In the genomic region with DNA sequence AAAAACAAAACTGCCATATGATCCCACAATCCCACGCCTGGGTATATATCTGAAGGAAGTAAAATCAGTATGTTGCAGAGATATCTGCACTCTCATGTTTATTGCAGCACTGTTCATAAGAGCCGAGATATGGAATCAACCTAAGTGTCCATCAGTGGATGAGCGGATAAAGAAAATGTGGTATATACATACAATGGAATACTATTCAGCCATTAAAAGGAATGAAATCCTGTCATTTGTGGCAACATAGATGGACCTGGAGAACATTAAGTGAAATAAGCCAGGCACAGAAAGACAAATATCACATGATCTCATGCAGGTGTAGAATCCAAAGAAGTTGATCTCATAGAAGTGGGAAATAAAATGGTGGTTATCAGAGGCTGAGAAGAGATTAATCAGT, we compare ENCODE assay signal across 21 cellular contexts.
"Had no signal": no experiment of that assay in that cellular context is flagged by ENCODE, and none has a peak within 500 bp of the region (broad histone marks: within the 10 kb centered on the region; RNA-seq: fewer than 3 reads in every experiment).

No MANE protein-coding gene starts in this region.

- H3K4me3 ChIP-seq: gastroesophageal sphincter, heart left ventricle, smooth muscle cell, thyroid gland had no signal

- ATAC-seq: activated CD8-positive, alpha-beta T cell treated with anti-CD3 and anti-CD28 coated beads for 36 hours; heart left ventricle; left lobe of liver; naive thymus-derived CD4-positive, alpha-beta T cell; sciatic nerve; stimulated activated naive B cell treated with anti-CD40 and anti-IgM and Interleukin-4, amounts not matched to agents 10 μg/mL and 1 μg/mL and 100 μg/mL, for 72 hours had no signal

- H3K27me3 Mint-ChIP-seq: activated CD4-positive, alpha-beta T cell treated with anti-CD3 and anti-CD28 coated beads, Interleukin-2, amount 10 ng/mL, durations not matched to agents 24 days and 14 days; activated CD8-positive, alpha-beta T cell treated with anti-CD3 and anti-CD28 coated beads for 36 hours; activated T-cell treated with anti-CD3 and anti-CD28 coated beads, Interleukin-2, amount 50 U/mL, for 24 hours; brain; memory B cell; naive thymus-derived CD4-positive, alpha-beta T cell; stimulated activated naive B cell treated with anti-CD40 and anti-IgM and Interleukin-4, amounts not matched to agents 10 μg/mL and 1 μg/mL and 100 μg/mL, for 72 hours had no signal

- H3K4me3 Mint-ChIP-seq: activated CD4-positive, alpha-beta T cell treated with anti-CD3 and anti-CD28 coated beads, Interleukin-2, amount 10 ng/mL, durations not matched to agents 24 days and 14 days; activated CD8-positive, alpha-beta T cell treated with anti-CD3 and anti-CD28 coated beads for 36 hours; activated naive CD4-positive, alpha-beta T cell treated with anti-CD3 and anti-CD28 coated beads for 36 hours; activated T-cell treated with anti-CD3 and anti-CD28 coated beads, Interleukin-2, amount 50 U/mL, for 24 hours; memory B cell; naive thymus-derived CD4-positive, alpha-beta T cell; stimulated activated naive B cell treated with anti-CD40 and anti-IgM and Interleukin-4, amounts not matched to agents 10 μg/mL and 1 μg/mL and 100 μg/mL, for 72 hours had no signal

- H3K9me3 ChIP-seq: thyroid gland had no signal

- DNase-seq: activated CD4-positive, alpha-beta T cell treated with anti-CD3 and anti-CD28 coated beads, Interleukin-2, amount 10 ng/mL, durations not matched to agents 24 days and 14 days; activated CD4-positive, CD25-positive, alpha-beta regulatory T cell; activated CD8-positive, alpha-beta T cell treated with anti-CD3 and anti-CD28 coated beads for 36 hours; activated naive CD4-positive, alpha-beta T cell treated with anti-CD3 and anti-CD28 coated beads for 36 hours; activated T-cell treated with anti-CD3 and anti-CD28 coated beads, Interleukin-2, amount 50 U/mL, for 24 hours; anterior cingulate cortex; central memory CD4-positive, alpha-beta T cell; heart left ventricle; kidney; naive thymus-derived CD4-positive, alpha-beta T cell; stimulated activated CD4-positive, alpha-beta T cell treated with anti-CD3 and anti-CD28 coated beads, Interleukin-4, amount 100 ng/mL, for 4 hours; stimulated activated naive B cell treated with anti-CD40 and anti-IgM and Interleukin-4, amounts not matched to agents 10 μg/mL and 1 μg/mL and 100 μg/mL, for 72 hours; T1000; thyroid gland had no signal

- H3K27me3 ChIP-seq: gastroesophageal sphincter, heart left ventricle, thyroid gland had no signal

- H3K4me1 Mint-ChIP-seq: brain had no signal

- H3K27ac Mint-ChIP-seq: activated CD4-positive, alpha-beta T cell treated with anti-CD3 and anti-CD28 coated beads, Interleukin-2, amount 10 ng/mL, durations not matched to agents 24 days and 14 days; activated CD8-positive, alpha-beta T cell treated with anti-CD3 and anti-CD28 coated beads for 36 hours; activated naive CD4-positive, alpha-beta T cell treated with anti-CD3 and anti-CD28 coated beads for 36 hours; activated T-cell treated with anti-CD3 and anti-CD28 coated beads, Interleukin-2, amount 50 U/mL, for 24 hours; brain; memory B cell; naive thymus-derived CD4-positive, alpha-beta T cell; stimulated activated naive B cell treated with anti-CD40 and anti-IgM and Interleukin-4, amounts not matched to agents 10 μg/mL and 1 μg/mL and 100 μg/mL, for 72 hours had no signal

- H3K4me1 ChIP-seq: parathyroid adenoma had no signal

- H3K36me3 ChIP-seq: gastroesophageal sphincter, heart left ventricle, thyroid gland had no signal

- H3K27ac ChIP-seq: gastroesophageal sphincter, parathyroid adenoma had no signal
